ENCODE assay signal across 16 cellular contexts in the genomic region with DNA sequence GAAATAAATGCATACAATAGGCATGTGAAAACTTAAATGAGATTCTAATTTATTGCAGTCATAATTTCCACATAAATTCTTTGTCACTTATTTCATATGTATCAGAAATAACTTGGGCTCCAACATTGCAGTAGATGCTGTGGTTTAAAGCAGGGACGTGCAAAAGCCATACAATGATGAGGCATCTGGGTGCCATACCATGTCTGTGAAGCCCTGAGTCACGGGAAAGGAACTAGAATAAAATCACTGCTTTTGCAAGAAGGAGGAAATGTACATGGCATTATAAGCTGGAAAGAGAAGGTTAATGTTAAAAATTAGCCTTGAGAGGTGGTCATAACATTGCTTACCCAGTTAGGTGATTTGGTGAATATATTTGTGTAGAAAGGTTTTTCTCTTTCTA.
DNase-seq lines count a peak whose midpoint lies in the region; ATAC-seq and TF ChIP-seq lines count a peak whose summit lies in the region.
"Had no signal": no experiment of that assay in that cellular context is flagged by ENCODE, and none has a peak within 500 bp of the region (broad histone marks: within the 10 kb centered on the region; RNA-seq: fewer than 3 reads in every experiment).

No MANE protein-coding gene starts in this region.

- H3K9me3 ChIP-seq in suprapubic skin: no peaks in the 10 kb centered on the region
- H3K9me3 ChIP-seq: SJCRH30 had no signal

- 86% methylated on average over 2 of the region's 2 CpGs for WGBS in suprapubic skin

- H3K36me3 ChIP-seq in suprapubic skin: peaks cover 44% of the 10 kb centered on the region

- H3K27ac Mint-ChIP-seq in activated CD8-positive, alpha-beta T cell treated with anti-CD3 and anti-CD28 coated beads for 36 hours: no peak overlapping the region
- H3K27ac Mint-ChIP-seq in activated CD8-positive, alpha-beta T cell treated with anti-CD3 and anti-CD28 coated beads, Interleukin-2, amount 10 ng/mL, durations not matched to agents 7 days and 5 days: no peak overlapping the region
- H3K27ac Mint-ChIP-seq in endothelial cell (ENCODE audit: unreplicated experiment): no peak overlapping the region
- H3K27ac Mint-ChIP-seq: CD4-positive, alpha-beta T cell; natural killer cell treated with Interleukin-12 subunit alpha and Interleukin-12 subunit beta and Interleukin-15 and Interleukin-18, amount 100 ng/mL, for 72 hours had no signal

- no peak overlapping the region for H3K4me3 Mint-ChIP-seq in activated CD8-positive, alpha-beta T cell treated with anti-CD3 and anti-CD28 coated beads for 36 hours
- H3K4me3 Mint-ChIP-seq in activated CD8-positive, alpha-beta T cell treated with anti-CD3 and anti-CD28 coated beads, Interleukin-2, amount 10 ng/mL, durations not matched to agents 7 days and 5 days: no peak overlapping the region
- no peak overlapping the region for H3K4me3 Mint-ChIP-seq in endothelial cell (ENCODE audit: unreplicated experiment)
- H3K4me3 Mint-ChIP-seq: CD4-positive, alpha-beta T cell; natural killer cell treated with Interleukin-12 subunit alpha and Interleukin-12 subunit beta and Interleukin-15 and Interleukin-18, amount 100 ng/mL, for 72 hours had no signal

- peaks cover 46% of the 10 kb centered on the region for H3K4me1 ChIP-seq in suprapubic skin

- POLR2A ChIA-PET in activated CD8-positive, alpha-beta T cell treated with anti-CD3 and anti-CD28 coated beads for 36 hours (lab: Charles Lee): no interaction called here
- POLR2A ChIA-PET in activated CD8-positive, alpha-beta T cell treated with anti-CD3 and anti-CD28 coated beads, Interleukin-2, amount 10 ng/mL, durations not matched to agents 7 days and 5 days (lab: Charles Lee): no interaction called here

- H3K4me3 ChIP-seq in foreskin fibroblast (ENCODE audit: low read depth in 1 of 2, low read length in 2 of 2) (no peak overlapping the region), suprapubic skin (no peak overlapping the region)
- H3K4me3 ChIP-seq: SJCRH30 had no signal

- H3K36me3 Mint-ChIP-seq in activated CD8-positive, alpha-beta T cell treated with anti-CD3 and anti-CD28 coated beads for 36 hours (ENCODE audit: low read depth): no peaks in the 10 kb centered on the region
- H3K36me3 Mint-ChIP-seq in activated CD8-positive, alpha-beta T cell treated with anti-CD3 and anti-CD28 coated beads, Interleukin-2, amount 10 ng/mL, durations not matched to agents 7 days and 5 days (ENCODE audit: low read depth): no peaks in the 10 kb centered on the region
- H3K36me3 Mint-ChIP-seq in endothelial cell (ENCODE audit: low read depth, unreplicated experiment): peaks cover 64% of the 10 kb centered on the region
- H3K36me3 Mint-ChIP-seq: natural killer cell treated with Interleukin-12 subunit alpha and Interleukin-12 subunit beta and Interleukin-15 and Interleukin-18, amount 100 ng/mL, for 72 hours had no signal

- no peaks in the 10 kb centered on the region for H3K27me3 Mint-ChIP-seq in activated CD8-positive, alpha-beta T cell treated with anti-CD3 and anti-CD28 coated beads for 36 hours
- H3K27me3 Mint-ChIP-seq in activated CD8-positive, alpha-beta T cell treated with anti-CD3 and anti-CD28 coated beads, Interleukin-2, amount 10 ng/mL, durations not matched to agents 7 days and 5 days (ENCODE audit: low read depth): peaks cover 4% of the 10 kb centered on the region
- H3K27me3 Mint-ChIP-seq in endothelial cell (ENCODE audit: unreplicated experiment): peaks cover 15% of the 10 kb centered on the region
- H3K27me3 Mint-ChIP-seq: CD4-positive, alpha-beta T cell had no signal

- H3K4me1 Mint-ChIP-seq in activated CD8-positive, alpha-beta T cell treated with anti-CD3 and anti-CD28 coated beads for 36 hours (ENCODE audit: low read depth): peaks cover 14% of the 10 kb centered on the region
- H3K4me1 Mint-ChIP-seq in activated CD8-positive, alpha-beta T cell treated with anti-CD3 and anti-CD28 coated beads, Interleukin-2, amount 10 ng/mL, durations not matched to agents 7 days and 5 days (ENCODE audit: low read depth): no peaks in the 10 kb centered on the region
- H3K4me1 Mint-ChIP-seq in endothelial cell (ENCODE audit: unreplicated experiment): peaks cover 12% of the 10 kb centered on the region

- ATAC-seq in activated CD8-positive, alpha-beta T cell treated with anti-CD3 and anti-CD28 coated beads for 36 hours: peak; percentile 38
- ATAC-seq in activated CD8-positive, alpha-beta T cell treated with anti-CD3 and anti-CD28 coated beads, Interleukin-2, amount 10 ng/mL, durations not matched to agents 7 days and 5 days: no peak
- no peak for ATAC-seq in GM19397 (IDR thresholded peaks at IDR 0.05; ENCODE audit: unreplicated experiment)
- ATAC-seq: natural killer cell treated with Interleukin-12 subunit alpha and Interleukin-12 subunit beta and Interleukin-15 and Interleukin-18, amount 100 ng/mL, for 72 hours had no signal

- H3K27ac ChIP-seq in substantia nigra (ENCODE audit: low read depth, low read length, poor library complexity, severe bottlenecking) (peak overlapping the region; percentile 55), suprapubic skin (no peak overlapping the region)
- H3K27ac ChIP-seq: 22Rv1, SJCRH30 had no signal

- CTCF ChIA-PET in activated CD8-positive, alpha-beta T cell treated with anti-CD3 and anti-CD28 coated beads for 36 hours (lab: Charles Lee): no interaction called here
- CTCF ChIA-PET in activated CD8-positive, alpha-beta T cell treated with anti-CD3 and anti-CD28 coated beads, Interleukin-2, amount 10 ng/mL, durations not matched to agents 7 days and 5 days (lab: Charles Lee): no interaction called here

- TF ChIP-seq POLR2A in suprapubic skin (IDR thresholded peaks at IDR 0.05): no peak

- DNase-seq in activated CD8-positive, alpha-beta T cell treated with anti-CD3 and anti-CD28 coated beads for 36 hours: no peak
- DNase-seq in activated CD8-positive, alpha-beta T cell treated with anti-CD3 and anti-CD28 coated beads, Interleukin-2, amount 10 ng/mL, durations not matched to agents 7 days and 5 days: no peak
- peak; percentile 44 for DNase-seq in astrocyte of the hippocampus (ENCODE audit: low read depth, low spot score)
- peak; percentile 93 to 95 for DNase-seq in foreskin fibroblast
- DNase-seq in substantia nigra (lab: John Stamatoyannopoulos, UW): no peak
- no peak for DNase-seq in suprapubic skin (ENCODE audit: low spot score in 2 of 2)
- DNase-seq in endothelial cell (ENCODE audit: low spot score): no peak
- DNase-seq: CD4-positive, alpha-beta T cell; effector CD8-positive, alpha-beta T cell; GDM1; NCI-H1105; stimulated activated CD4-positive, alpha-beta T cell treated with anti-CD3 and anti-CD28 coated beads, Interleukin-2, amount 100 ng/mL, for 48 hours had no signal

- no peaks in the 10 kb centered on the region for H3K9me3 Mint-ChIP-seq in activated CD8-positive, alpha-beta T cell treated with anti-CD3 and anti-CD28 coated beads for 36 hours
- H3K9me3 Mint-ChIP-seq in activated CD8-positive, alpha-beta T cell treated with anti-CD3 and anti-CD28 coated beads, Interleukin-2, amount 10 ng/mL, durations not matched to agents 7 days and 5 days (ENCODE audit: insufficient read depth): no peaks in the 10 kb centered on the region
- no peaks in the 10 kb centered on the region for H3K9me3 Mint-ChIP-seq in endothelial cell (ENCODE audit: unreplicated experiment)
- H3K9me3 Mint-ChIP-seq: CD4-positive, alpha-beta T cell; natural killer cell treated with Interleukin-12 subunit alpha and Interleukin-12 subunit beta and Interleukin-15 and Interleukin-18, amount 100 ng/mL, for 72 hours had no signal

- no peaks in the 10 kb centered on the region for H3K27me3 ChIP-seq in suprapubic skin
- H3K27me3 ChIP-seq: SJCRH30 had no signal

- no peak for TF ChIP-seq EP300 in suprapubic skin (IDR thresholded peaks at IDR 0.05)

- no peak for TF ChIP-seq CTCF in activated CD8-positive, alpha-beta T cell treated with anti-CD3 and anti-CD28 coated beads for 36 hours (IDR thresholded peaks at IDR 0.05)
- TF ChIP-seq CTCF in foreskin fibroblast (IDR thresholded peaks at IDR 0.05; ENCODE audit: low read depth, low read length) (no peak), suprapubic skin (IDR thresholded peaks at IDR 0.05) (no peak), endothelial cell (IDR thresholded peaks at IDR 0.05; ENCODE audit: unreplicated experiment) (no peak)

- intact Hi-C loops in activated CD8-positive, alpha-beta T cell treated with anti-CD3 and anti-CD28 coated beads for 36 hours (cut with micrococcal nuclease): no loop called here

Comparison
In these comparisons a context has a peak if more than half of its experiments do, and no peak if none do; other contexts are left out.
1. DNase-seq: peak in astrocyte of the hippocampus (single experiment) and foreskin fibroblast (2 of 2); none in activated CD8-positive, alpha-beta T cell treated with anti-CD3 and anti-CD28 coated beads for 36 hours (single experiment), activated CD8-positive, alpha-beta T cell treated with anti-CD3 and anti-CD28 coated beads, Interleukin-2, amount 10 ng/mL, durations not matched to agents 7 days and 5 days (single experiment), substantia nigra (0 of 49), suprapubic skin (0 of 2) and endothelial cell (single experiment).